Comparison of ENCODE assay signal across 8 cellular contexts in the genomic region with DNA sequence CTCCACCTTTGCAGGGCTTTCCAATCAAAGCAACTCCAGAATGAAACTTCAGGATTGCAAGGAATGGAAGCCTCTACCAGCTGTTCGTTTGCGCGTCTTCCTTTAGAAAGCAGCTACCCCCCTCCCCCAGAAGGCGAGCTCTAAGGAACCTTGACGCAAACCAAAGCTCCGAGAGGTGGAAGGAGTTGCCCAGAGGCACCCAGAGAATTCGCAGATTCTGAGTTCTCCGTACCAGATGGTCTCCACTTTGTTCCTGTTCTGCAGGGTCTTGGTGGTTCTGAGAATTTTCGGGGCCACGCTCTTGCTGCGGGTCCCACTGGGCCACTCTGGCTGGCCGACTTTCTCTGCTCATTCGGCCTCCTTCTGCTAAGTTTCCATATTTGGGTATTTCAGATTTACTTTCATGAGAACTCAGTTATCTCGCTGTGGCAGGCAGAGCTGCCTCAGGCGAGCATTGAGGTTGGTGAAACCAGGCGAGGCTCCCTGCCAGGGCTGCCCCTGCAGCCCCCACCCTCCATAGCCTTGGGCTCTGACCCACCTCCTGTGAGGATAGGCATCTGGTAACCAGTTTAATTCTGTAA. TPM values are rescaled to one million over a fixed set of nuclear protein-coding genes. Genes with fewer than 3 reads are reported as not detected.
A peak's percentile ranks its signal among the peaks of the same experiment; 100 is the strongest.
DNase-seq lines count a peak whose midpoint lies in the region; ATAC-seq and TF ChIP-seq lines count a peak whose summit lies in the region.

No MANE protein-coding gene starts in this region.

- peak overlapping the region; percentile 75 for H2AFZ ChIP-seq in OCI-LY7 (ENCODE audit: low read length)

- H3K4me3 Mint-ChIP-seq in HFFc6 (peak overlapping the region; percentile 95), MCF 10A (ENCODE audit: unreplicated experiment) (peak overlapping the region; percentile 84)

- 3% methylated on average over 9 to 16 of the region's 16 CpGs for WGBS in testis, 2 donors

- intact Hi-C loops in OCI-LY7 (cut with micrococcal nuclease; ENCODE audit: unreplicated experiment) (loop anchor here (1.0 to 10.0 kb wide), 6 partner anchors 26 to 957 kb away; partner anchors contain the start of genes NEK2, PPP2R5A and SLC30A1), MCF 10A (cut with micrococcal nuclease) (loop anchor here (1.0 kb wide), 1 partner anchor 250 kb away; no protein-coding TSS in a partner anchor), left colon (cut with DNase I, micrococcal nuclease) (loop anchor here in 1 of 2 donors (10.0 kb wide), 2 partner anchors 147 to 187 kb away; no protein-coding TSS in a partner anchor), testis (cut with DNase I; ENCODE audit: low total_unique reads) (no loop called here)

- H3K4me1 Mint-ChIP-seq in HFFc6 (ENCODE audit: low read depth): peaks cover 63% of the 10 kb centered on the region
- H3K4me1 Mint-ChIP-seq in MCF 10A (ENCODE audit: insufficient read depth, unreplicated experiment): peaks cover 46% of the 10 kb centered on the region

- no peaks in the 10 kb centered on the region for H3K9me2 ChIP-seq in OCI-LY7 (ENCODE audit: insufficient read depth, low read length)

- H3K4me2 ChIP-seq in OCI-LY7 (ENCODE audit: low read length): peak overlapping the region; percentile 96

- ATAC-seq in left colon: peak; percentile 39

- TF ChIP-seq POLR2A in testis (IDR thresholded peaks at IDR 0.05): no peak

- CTCF ChIA-PET in OCI-LY7 (lab: Charles Lee; ENCODE audit: unreplicated experiment): interaction anchor here (0.9 to 4.3 kb wide), 2 partner anchors 10 to 200 kb away, joined by 4 to 38 read pairs; no protein-coding TSS in a partner anchor
- CTCF ChIA-PET in MCF 10A (lab: Yijun Ruan, JAX): interaction anchor here (0.5 to 11.2 kb wide), 17 partner anchors 9 to 1037 kb away, joined by 3 to 308 read pairs (median 4); no protein-coding TSS in a partner anchor

- TF ChIP-seq CTCF in HFFc6 (IDR thresholded peaks at IDR 0.05) (no peak), OCI-LY7 (conservative IDR thresholded peaks at IDR 0.05; ENCODE audit: low read length) (no peak), MCF 10A (IDR thresholded peaks at IDR 0.05; ENCODE audit: unreplicated experiment) (no peak), testis (IDR thresholded peaks at IDR 0.05) (no peak)

- H3K4me3 ChIP-seq in OCI-LY7 (ENCODE audit: low read depth, low read length, poor library complexity, severe bottlenecking) (peak overlapping the region; percentile 89), testis (peak overlapping the region; percentile 72 to 84)

- H3K9me3 Mint-ChIP-seq in HFFc6 (no peaks in the 10 kb centered on the region), MCF 10A (ENCODE audit: unreplicated experiment) (no peaks in the 10 kb centered on the region)

- DNase-seq in activated T-cell treated with anti-CD3 and anti-CD28 coated beads, Interleukin-2, amount 50 U/mL, for 1 hour: peak; percentile 54
- DNase-seq in activated T-cell treated with anti-CD3 and anti-CD28 coated beads for 4 hours (no peak), HFFc6 (peak; percentile 49), OCI-LY7 (ENCODE audit: low spot score) (peak; percentile 59), MCF 10A (ENCODE audit: unreplicated experiment) (peak; percentile 83), left colon (peak in 1 of 2 donors; percentile 66), testis (peak; percentile 60), GOT3 (lab: John Stamatoyannopoulos, UW) (no peak)

- H3K9me3 ChIP-seq in OCI-LY7 (ENCODE audit: low read length): no peaks in the 10 kb centered on the region
- H3K9me3 ChIP-seq in testis: no peaks in the 10 kb centered on the region

- H3K27ac Mint-ChIP-seq in HFFc6 (peak overlapping the region; percentile 89), MCF 10A (ENCODE audit: low read depth, unreplicated experiment) (peak overlapping the region; percentile 52)

- POLR2A ChIA-PET in OCI-LY7 (lab: Charles Lee) (interaction anchor here (0.5 to 3.6 kb wide), 14 partner anchors 8 to 200 kb away, joined by 3 to 23 read pairs (median 4); no protein-coding TSS in a partner anchor), MCF 10A (lab: Yijun Ruan, JAX) (interaction anchor here (0.6 to 5.8 kb wide), 11 partner anchors 8 to 878 kb away, joined by 3 to 26 read pairs (median 4); no protein-coding TSS in a partner anchor)

- H4K20me1 ChIP-seq in OCI-LY7 (ENCODE audit: insufficient read depth, low read length): no peaks in the 10 kb centered on the region

- H3K4me1 ChIP-seq in OCI-LY7 (ENCODE audit: insufficient read depth, low read length, poor library complexity, severe bottlenecking) (peaks cover 57% of the 10 kb centered on the region), testis (peaks cover 34% of the 10 kb centered on the region)

- H3K36me3 Mint-ChIP-seq in HFFc6 (ENCODE audit: low read depth): peaks cover 5% of the 10 kb centered on the region; the same call in 1 of the 2 replicates
- H3K36me3 Mint-ChIP-seq in MCF 10A (ENCODE audit: insufficient read depth, unreplicated experiment): no peaks in the 10 kb centered on the region

- no peaks in the 10 kb centered on the region for H3K27me3 ChIP-seq in testis

- BruUV-seq in OCI-LY7 (replicated peaks; lab: Mats Ljungman, UMichigan) (no TSS peak), MCF 10A (replicated peaks; lab: Mats Ljungman, UMichigan) (no TSS peak)

- peaks cover 54% of the 10 kb centered on the region for H3K79me2 ChIP-seq in OCI-LY7 (ENCODE audit: insufficient read depth, low read depth, low read length)

- H3K27ac ChIP-seq in OCI-LY7 (ENCODE audit: low read depth, low read length, poor library complexity, severe bottlenecking): peak overlapping the region; percentile 77
- peak overlapping the region; percentile 77 to 91 for H3K27ac ChIP-seq in testis

- H3K36me3 ChIP-seq in OCI-LY7 (ENCODE audit: insufficient read depth, low read length) (no peaks in the 10 kb centered on the region), testis (ENCODE audit: low read depth, missing control alignments) (no peaks in the 10 kb centered on the region)

- H3K27me3 Mint-ChIP-seq in HFFc6 (ENCODE audit: insufficient read depth) (peaks cover 1% of the 10 kb centered on the region), MCF 10A (ENCODE audit: insufficient read depth, unreplicated experiment) (no peaks in the 10 kb centered on the region)

RNA-seq across cellular contexts. Expression of gene TRAF5, which starts 0.8 kb away (rescaled TPM):
- total RNA-seq in HFFc6 (2021; fragmentation: NEBNext Ultra II Directional; extraction: Animal tissue kit (Norgen Biotek cat#: 25700)): 10 to 100 TPM in 1 of 6 experiments, 1 to 10 TPM in 5; 7.7 to 12.3 (median 8.7) TPM
- 23.0 and 24.2 TPM in 2 replicates for total RNA-seq in OCI-LY7 (2014; rRNA removed; shearing (Covaris generic))
- 54.4 and 61.1 TPM in 2 replicates for total RNA-seq in OCI-LY7 (2022)
- 16.0 and 17.8 TPM in 2 replicates for total RNA-seq in MCF 10A (2022)
- total RNA-seq in left colon: 10 to 100 TPM; 15.0 to 16.2 TPM
- total RNA-seq in testis: 10 to 100 TPM; 20.3 to 22.2 TPM
- polyA plus RNA-seq in testis (ENCODE audit: insufficient read depth, low read depth, low replicate concordance): 25.1 TPM

Comparison
In these comparisons a context has a peak if more than half of its experiments do, and no peak if none do; other contexts are left out.
1. DNase-seq: peak in activated T-cell treated with anti-CD3 and anti-CD28 coated beads, Interleukin-2, amount 50 U/mL, for 1 hour (single experiment), HFFc6 (single experiment), OCI-LY7 (single experiment), MCF 10A (single experiment) and testis (single experiment); none in activated T-cell treated with anti-CD3 and anti-CD28 coated beads for 4 hours (single experiment) and GOT3 (single experiment).